In the genomic region with DNA sequence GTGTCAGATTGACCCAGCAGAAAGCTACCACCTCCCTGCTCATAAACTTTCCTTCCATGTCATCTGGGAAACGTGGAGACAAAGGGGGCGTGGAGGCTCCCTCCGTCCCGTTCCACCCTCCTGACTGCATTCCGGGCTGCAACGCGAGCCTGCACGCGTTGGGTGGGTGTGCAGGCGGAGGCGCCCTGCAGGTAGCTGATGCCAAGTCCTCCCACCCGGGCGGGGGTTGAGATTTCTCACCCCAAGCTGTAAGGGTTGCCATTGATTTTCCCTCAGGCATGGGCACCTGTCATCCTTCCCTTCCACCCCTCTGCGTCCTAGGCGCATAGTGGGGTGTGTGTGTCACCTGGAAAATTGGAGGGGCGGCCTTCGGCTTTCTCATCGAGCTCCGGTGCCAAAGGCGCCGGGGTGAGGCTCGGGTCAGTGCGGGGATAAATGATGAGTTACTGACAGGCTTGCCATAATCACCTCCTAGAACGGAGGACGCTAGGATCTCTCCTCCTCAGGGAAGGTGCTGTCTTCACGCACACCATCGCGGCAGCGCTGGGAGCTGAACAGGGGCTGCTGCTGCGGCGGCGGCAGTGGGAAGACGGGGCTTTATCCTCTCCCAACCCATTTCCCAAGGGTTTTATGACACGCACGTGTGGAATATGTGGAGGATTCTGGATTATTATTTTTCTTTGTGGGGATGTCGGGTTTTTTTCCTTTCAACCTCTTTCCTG, we compare ENCODE assay signal across 12 cellular contexts. TPM values are rescaled to one million over a fixed set of nuclear protein-coding genes. Genes with fewer than 3 reads are reported as not detected.
DNase-seq lines count a peak whose midpoint lies in the region; ATAC-seq and TF ChIP-seq lines count a peak whose summit lies in the region.
"Had no signal": no experiment of that assay in that cellular context is flagged by ENCODE, and none has a peak within 500 bp of the region (broad histone marks: within the 10 kb centered on the region; RNA-seq: fewer than 3 reads in every experiment).

No MANE protein-coding gene starts in this region.

- H3K4me3 ChIP-seq in heart right ventricle (peak overlapping the region; percentile 28 to 57 (median 50)), endocrine pancreas (ENCODE audit: control insufficient read depth, insufficient read depth, low read length) (peak overlapping the region; percentile 42), mesendoderm (ENCODE audit: low read length) (peak overlapping the region; percentile 77), osteoblast (ENCODE audit: insufficient read depth, low read length) (no peak overlapping the region)

- H3K27ac Mint-ChIP-seq in activated T-helper 1 cell treated with anti-CD3 and anti-CD28 coated beads, Interleukin-12 subunit alpha, Interleukin-12 subunit beta, Interleukin-2, Interleukin-4 antibody, amounts not matched to agents 30 ng/mL and 10 ng/mL and 1 ng/mL, durations not matched to agents 14 hours and 24 hours and 36 hours = no peak overlapping the region
- H3K27ac Mint-ChIP-seq: CD8-positive, alpha-beta T cell; T-helper 17 cell had no signal

- H3K9me3 Mint-ChIP-seq in activated T-helper 1 cell treated with anti-CD3 and anti-CD28 coated beads, Interleukin-12 subunit alpha, Interleukin-12 subunit beta, Interleukin-2, Interleukin-4 antibody, amounts not matched to agents 30 ng/mL and 10 ng/mL and 1 ng/mL, durations not matched to agents 14 hours and 24 hours and 36 hours = no peaks in the 10 kb centered on the region
- H3K9me3 Mint-ChIP-seq: CD8-positive, alpha-beta T cell had no signal

- H3K4me3 Mint-ChIP-seq in activated T-helper 1 cell treated with anti-CD3 and anti-CD28 coated beads, Interleukin-12 subunit alpha, Interleukin-12 subunit beta, Interleukin-2, Interleukin-4 antibody, amounts not matched to agents 30 ng/mL and 10 ng/mL and 1 ng/mL, durations not matched to agents 14 hours and 24 hours and 36 hours = no peak overlapping the region
- H3K4me3 Mint-ChIP-seq: CD8-positive, alpha-beta T cell; T-helper 17 cell had no signal

- H3K4ac ChIP-seq in mesendoderm (ENCODE audit: low read depth, low read length) = no peak overlapping the region

- H3K27ac ChIP-seq in heart right ventricle (no peak overlapping the region), mesendoderm (ENCODE audit: low read depth, low read length) (no peak overlapping the region), osteoblast (ENCODE audit: low read depth, low read length) (no peak overlapping the region)
- H3K27ac ChIP-seq: thoracic aorta had no signal

- TF ChIP-seq CTCF in heart right ventricle (IDR thresholded peaks at IDR 0.05) (no peak), osteoblast (IDR thresholded peaks at IDR 0.05; ENCODE audit: extremely low read depth, low read depth, low read length) (no peak)

- H2BK5ac ChIP-seq in mesendoderm (ENCODE audit: low read length) = no peak overlapping the region

- no peaks in the 10 kb centered on the region for H3K4me1 Mint-ChIP-seq in activated T-helper 1 cell treated with anti-CD3 and anti-CD28 coated beads, Interleukin-12 subunit alpha, Interleukin-12 subunit beta, Interleukin-2, Interleukin-4 antibody, amounts not matched to agents 30 ng/mL and 10 ng/mL and 1 ng/mL, durations not matched to agents 14 hours and 24 hours and 36 hours (ENCODE audit: low read depth)
- H3K4me1 Mint-ChIP-seq: T-helper 17 cell had no signal

- no peak overlapping the region for H3K23ac ChIP-seq in mesendoderm (ENCODE audit: low read length)

- WGBS in heart right ventricle, 2 donors = 1% methylated on average over 36 of the region's 36 CpGs
- WGBS in mesendoderm (ENCODE audit: extremely low coverage, insufficient coverage, low lambda C conversion rate) = no CpG with 5 or more reads among the region's 36 CpGs

- no peaks in the 10 kb centered on the region for H4K20me1 ChIP-seq in osteoblast (ENCODE audit: insufficient read depth, low read length)

- H3K36me3 ChIP-seq in heart right ventricle (no peaks in the 10 kb centered on the region), endocrine pancreas (ENCODE audit: control insufficient read depth, insufficient read depth, low read length) (no peaks in the 10 kb centered on the region), mesendoderm (ENCODE audit: control insufficient read depth, insufficient read depth, low read length) (no peaks in the 10 kb centered on the region), osteoblast (ENCODE audit: insufficient read depth, low read length) (no peaks in the 10 kb centered on the region)
- H3K36me3 ChIP-seq: thoracic aorta had no signal

- H3K27me3 ChIP-seq in heart right ventricle (peaks cover 0 to 73% (median 49%) of the 10 kb centered on the region in 7 donors), endocrine pancreas (ENCODE audit: control insufficient read depth, insufficient read depth, low read length) (no peaks in the 10 kb centered on the region), mesendoderm (ENCODE audit: insufficient read depth, low read length, poor library complexity) (peaks cover 18% of the 10 kb centered on the region), osteoblast (ENCODE audit: insufficient read depth, low read length) (peaks cover 9% of the 10 kb centered on the region)

- H3K36me3 Mint-ChIP-seq in activated T-helper 1 cell treated with anti-CD3 and anti-CD28 coated beads, Interleukin-12 subunit alpha, Interleukin-12 subunit beta, Interleukin-2, Interleukin-4 antibody, amounts not matched to agents 30 ng/mL and 10 ng/mL and 1 ng/mL, durations not matched to agents 14 hours and 24 hours and 36 hours (ENCODE audit: low read depth) = no peaks in the 10 kb centered on the region
- H3K36me3 Mint-ChIP-seq: CD8-positive, alpha-beta T cell had no signal

- H3K9ac ChIP-seq in endocrine pancreas (ENCODE audit: control insufficient read depth, insufficient read depth, low read length) = peak overlapping the region; percentile 54
- peak overlapping the region; percentile 70 for H3K9ac ChIP-seq in mesendoderm (ENCODE audit: low read length)

- no peak overlapping the region for H2AFZ ChIP-seq in osteoblast (ENCODE audit: low read length)

- ATAC-seq in heart right ventricle (peak in 1 of 8 donors; percentile 17), HG02623 (IDR thresholded peaks at IDR 0.05; ENCODE audit: unreplicated experiment) (no peak)
- ATAC-seq: CD8-positive, alpha-beta T cell; T-helper 17 cell had no signal

- H3K18ac ChIP-seq in mesendoderm (ENCODE audit: low read length) = no peak overlapping the region

- peaks cover 31% of the 10 kb centered on the region for H3K27me3 Mint-ChIP-seq in activated T-helper 1 cell treated with anti-CD3 and anti-CD28 coated beads, Interleukin-12 subunit alpha, Interleukin-12 subunit beta, Interleukin-2, Interleukin-4 antibody, amounts not matched to agents 30 ng/mL and 10 ng/mL and 1 ng/mL, durations not matched to agents 14 hours and 24 hours and 36 hours (ENCODE audit: insufficient read depth)

- H3K4me1 ChIP-seq in heart right ventricle = peaks cover 0 to 20% (median 6%) of the 10 kb centered on the region in 9 donors
- H3K4me1 ChIP-seq in endocrine pancreas (ENCODE audit: control insufficient read depth, insufficient read depth, low read length) = peaks cover 4% of the 10 kb centered on the region
- peaks cover 3% of the 10 kb centered on the region for H3K4me1 ChIP-seq in mesendoderm (ENCODE audit: control insufficient read depth, low read depth, low read length)
- no peaks in the 10 kb centered on the region for H3K4me1 ChIP-seq in osteoblast (ENCODE audit: insufficient read depth, low read length)

- DNase-seq in heart right ventricle = no peak
- DNase-seq in cardiac septum (ENCODE audit: low spot score) = no peak
- peak; percentile 2 for DNase-seq in mesendoderm
- DNase-seq in osteoblast (ENCODE audit: insufficient read length, low spot score, missing footprints) = no peak
- DNase-seq in activated T-helper 1 cell treated with anti-CD3 and anti-CD28 coated beads, Interleukin-12 subunit alpha, Interleukin-12 subunit beta, Interleukin-2, Interleukin-4 antibody, amounts not matched to agents 30 ng/mL and 10 ng/mL and 1 ng/mL, durations not matched to agents 14 hours and 24 hours and 36 hours (ENCODE audit: low spot score) = no peak
- no peak for DNase-seq in activated CD4-positive, alpha-beta T cell treated with anti-CD3 and anti-CD28 coated beads for 48 hours
- DNase-seq: CD8-positive, alpha-beta T cell; GOT3; T-helper 17 cell had no signal

- intact Hi-C loops in heart right ventricle (cut with DNase I) = no loop called here
- intact Hi-C loops in cardiac septum (cut with DNase I) = no loop called here
- intact Hi-C loops in activated T-helper 1 cell treated with anti-CD3 and anti-CD28 coated beads, Interleukin-12 subunit alpha, Interleukin-12 subunit beta, Interleukin-2, Interleukin-4 antibody, amounts not matched to agents 30 ng/mL and 10 ng/mL and 1 ng/mL, durations not matched to agents 14 hours and 24 hours and 36 hours (cut with micrococcal nuclease) = no loop called here

- no peak overlapping the region for H4K8ac ChIP-seq in mesendoderm (ENCODE audit: low read depth, low read length)

- H3K79me2 ChIP-seq in mesendoderm (ENCODE audit: control insufficient read depth, insufficient read depth, low read length) (no peaks in the 10 kb centered on the region), osteoblast (ENCODE audit: insufficient read depth, low read length) (no peaks in the 10 kb centered on the region)

- H4K5ac ChIP-seq in mesendoderm (ENCODE audit: low read length) = no peak overlapping the region

- H3K9me3 ChIP-seq in heart right ventricle (no peaks in the 10 kb centered on the region), endocrine pancreas (ENCODE audit: control insufficient read depth, low read length) (no peaks in the 10 kb centered on the region), osteoblast (ENCODE audit: low read depth, low read length) (no peaks in the 10 kb centered on the region)
- H3K9me3 ChIP-seq: thoracic aorta had no signal

- H2BK120ac ChIP-seq in mesendoderm (ENCODE audit: low read depth, low read length) = no peak overlapping the region

- H2AK5ac ChIP-seq in mesendoderm (ENCODE audit: low read length) = no peak overlapping the region

- H3K4me2 ChIP-seq in mesendoderm (ENCODE audit: low read length) (peak overlapping the region; percentile 92), osteoblast (ENCODE audit: insufficient read depth, low read length) (no peak overlapping the region)

- no peaks in the 10 kb centered on the region for H3K79me1 ChIP-seq in mesendoderm (ENCODE audit: low read length)

- no peak overlapping the region for H2BK15ac ChIP-seq in mesendoderm (replicated peaks; ENCODE audit: low read depth)

- H3K56ac ChIP-seq in mesendoderm (ENCODE audit: low read length) = peak overlapping the region; percentile 26

RNA-seq across cellular contexts. Expression of a gene that starts 0.9 kb away (rescaled TPM):
- total RNA-seq in heart right ventricle = not detected
- polyA plus RNA-seq in heart right ventricle = not detected
- not detected for total RNA-seq in cardiac septum
- 0.21 TPM for polyA plus RNA-seq in mesendoderm (2013, experiment 1 of 2)
- 0.17 TPM for polyA plus RNA-seq in mesendoderm (2013, experiment 2 of 2)
- total RNA-seq in osteoblast = not detected in 2 replicates
- total RNA-seq in activated T-helper 1 cell treated with anti-CD3 and anti-CD28 coated beads, Interleukin-12 subunit alpha, Interleukin-12 subunit beta, Interleukin-2, Interleukin-4 antibody, amounts not matched to agents 30 ng/mL and 10 ng/mL and 1 ng/mL, durations not matched to agents 14 hours and 24 hours and 36 hours = not detected in 2 replicates
- total RNA-seq: CD8-positive, alpha-beta T cell; T-helper 17 cell; thoracic aorta had no signal
